In the genomic region with DNA sequence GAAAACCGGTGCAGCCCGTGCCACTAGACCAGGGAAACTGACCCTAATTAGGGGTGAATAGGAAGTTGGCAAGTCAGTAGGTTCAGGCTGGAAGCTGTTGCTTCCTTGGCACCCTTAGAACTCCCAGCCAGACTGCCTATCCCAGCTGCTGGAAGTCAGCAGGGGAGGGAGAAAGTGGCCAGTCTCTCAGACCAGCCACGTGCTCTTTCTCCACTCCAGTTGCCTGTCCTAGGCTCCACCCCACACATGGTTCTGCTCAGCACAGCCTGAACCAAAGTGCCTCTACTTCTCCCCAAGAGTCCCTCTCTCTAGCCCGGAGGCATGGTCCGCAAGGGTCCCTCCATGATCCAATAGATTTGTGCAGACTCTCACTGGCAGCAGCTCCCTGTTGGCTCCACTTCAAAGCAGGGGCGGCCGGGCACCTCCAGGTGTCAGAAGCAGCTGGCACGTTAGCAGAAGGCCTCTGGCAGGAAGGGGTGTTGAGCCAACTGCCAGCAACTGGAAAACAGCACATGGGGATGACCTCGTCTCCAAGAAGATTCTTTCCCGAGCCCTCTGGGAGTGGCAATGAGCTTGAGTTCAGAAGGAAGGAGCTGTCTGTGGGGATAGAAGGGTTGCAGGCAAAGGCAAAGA, we compare ENCODE assay signal across 12 cellular contexts. TPM values are rescaled to one million over a fixed set of nuclear protein-coding genes. Genes with fewer than 3 reads are reported as not detected.
DNase-seq lines count a peak whose midpoint lies in the region; ATAC-seq and TF ChIP-seq lines count a peak whose summit lies in the region.
"Had no signal": no experiment of that assay in that cellular context is flagged by ENCODE, and none has a peak within 500 bp of the region (broad histone marks: within the 10 kb centered on the region; RNA-seq: fewer than 3 reads in every experiment).

No MANE protein-coding gene starts in this region.

- ATAC-seq in gastrocnemius medialis, result peak; percentile 58 to 68
- ATAC-seq: HCT116 had no signal

- H3K36me3 ChIP-seq in gastrocnemius medialis, result no peaks in the 10 kb centered on the region

- intact Hi-C loops in head of caudate nucleus (cut with DNase I) (no loop called here), gastrocnemius medialis (cut with DNase I; ENCODE audit: low total_unique reads) (no loop called here)

- H3K4me1 ChIP-seq in gastrocnemius medialis, result peaks cover 21 to 23% of the 10 kb centered on the region in 2 donors

- no peaks in the 10 kb centered on the region for H3K9me3 ChIP-seq in gastrocnemius medialis
- H3K9me3 ChIP-seq: SK-N-SH had no signal

- in situ Hi-C loops in gastrocnemius medialis (cut with MboI; ENCODE audit: low sequenced_read_pairs in 4 of 4), result no loop called here

- no peaks in the 10 kb centered on the region for H3K27me3 ChIP-seq in gastrocnemius medialis

- no peak overlapping the region for H3K27ac ChIP-seq in gastrocnemius medialis

- H3K4me3 ChIP-seq in gastrocnemius medialis, result no peak overlapping the region

- DNase-seq in EH (ENCODE audit: low read depth) (peak; percentile 56), NCI-H2196 (lab: John Stamatoyannopoulos, UW; ENCODE audit: unreplicated experiment) (peak; percentile 81), head of caudate nucleus (peak in 22 of 42 donors; percentile 26 to 76 (median 52)), gastrocnemius medialis (peak in 1 of 2 donors; percentile 51), T-helper 2 cell (no peak), NK-92 (lab: John Stamatoyannopoulos, UW; ENCODE audit: unreplicated experiment) (no peak), NCI-H1048 (lab: John Stamatoyannopoulos, UW) (no peak), AML-193 (lab: John Stamatoyannopoulos, UW) (no peak)
- DNase-seq: NCI-H774; SK-N-SH; stimulated activated CD8-positive, alpha-beta memory T cell treated with anti-CD3 and anti-CD28 coated beads, Interleukin-4, amount 100 ng/mL, for 48 hours had no signal

- TF ChIP-seq CTCF in gastrocnemius medialis (IDR thresholded peaks at IDR 0.05 in 4 of 5, conservative IDR thresholded peaks at IDR 0.05 in 1 of 5), result no peak

- TF ChIP-seq POLR2A in gastrocnemius medialis (IDR thresholded peaks at IDR 0.05), result no peak

RNA-seq across cellular contexts. Expression of a gene that starts 27.7 kb away (rescaled TPM):
- total RNA-seq in gastrocnemius medialis, result 100 to 1,000 TPM; 120 to 165 (median 142) TPM

RNA-seq across cellular contexts. Expression of a gene that starts 37.2 kb away (rescaled TPM):
- 100 to 1,000 TPM; 129 to 369 (median 205) TPM for total RNA-seq in gastrocnemius medialis

Comparison
In these comparisons a context has a peak if more than half of its experiments do, and no peak if none do; other contexts are left out.
1. DNase-seq: peak in EH (single experiment), NCI-H2196 (single experiment) and head of caudate nucleus (22 of 42); none in T-helper 2 cell (0 of 5), NK-92 (single experiment), NCI-H1048 (single experiment) and AML-193 (0 of 2).